Comparison of ENCODE assay signal across 8 cellular contexts in genomic region chr2:206275274-206276160, GRCh38. TPM values are rescaled to one million over a fixed set of nuclear protein-coding genes. Genes with fewer than 3 reads are reported as not detected.
DNase-seq lines count a peak whose midpoint lies in the region; ATAC-seq and TF ChIP-seq lines count a peak whose summit lies in the region.

No MANE protein-coding gene starts in this region.

- TF ChIP-seq CTCF in PC-3 (conservative IDR thresholded peaks at IDR 0.05; ENCODE audit: low read depth, low read length), result no peak

- H3K27ac ChIP-seq in PC-3 (ENCODE audit: low read length), result 0 out of 2 replicates have a peak overlapping the region, but pooled peaks have one; percentile 8
- H3K27ac ChIP-seq in urinary bladder (ENCODE audit: low read depth), result peak overlapping the region; percentile 23

- no peaks in the 10 kb centered on the region for H3K36me3 ChIP-seq in PC-3 (ENCODE audit: low read depth, low read length)
- no peaks in the 10 kb centered on the region for H3K36me3 ChIP-seq in urinary bladder (ENCODE audit: insufficient read depth)

- DNase-seq in CD1c-positive myeloid dendritic cell (ENCODE audit: extremely low spot score) (peak; percentile 9), PC-3 (peak; percentile 22), dedifferentiated amniotic fluid mesenchymal stem cell (ENCODE audit: extremely low spot score) (peak; percentile 38), lung microvascular endothelial cell (ENCODE audit: low read depth in 2 of 2) (peak; percentile 35 to 65)

- POLR2A ChIA-PET in PC-3 (lab: Charles Lee; ENCODE audit: unreplicated experiment), result interaction anchor here (0.6 kb wide), 1 partner anchor 417 kb away, joined by 5 read pairs; no protein-coding TSS in a partner anchor

- peak overlapping the region; percentile 78 for H3K4me2 ChIP-seq in PC-3 (ENCODE audit: low read length)

- WGBS in urinary bladder, result 6% methylated on average over 31 of the region's 31 CpGs

- ATAC-seq in GM18870 (IDR thresholded peaks at IDR 0.05; ENCODE audit: unreplicated experiment) (peak; percentile 32), HG03095 (IDR thresholded peaks at IDR 0.05; ENCODE audit: unreplicated experiment) (peak; percentile 26), PC-3 (peak; percentile 39), HG03469 (IDR thresholded peaks at IDR 0.05; ENCODE audit: unreplicated experiment) (no peak)

- CTCF ChIA-PET in PC-3 (lab: Charles Lee), result interaction anchor here (0.6 kb wide), 1 partner anchor 18 kb away, joined by 8 read pairs; no protein-coding TSS in a partner anchor

- H3K9ac ChIP-seq in PC-3 (ENCODE audit: low read length), result peak overlapping the region; percentile 67

- H2AFZ ChIP-seq in PC-3 (ENCODE audit: low read length), result peak overlapping the region; percentile 28; the same call in 1 of the 2 replicates

- peak overlapping the region; percentile 62 for H3K4me3 ChIP-seq in PC-3 (ENCODE audit: low read length)
- H3K4me3 ChIP-seq in urinary bladder (ENCODE audit: low read depth, low read length), result peak overlapping the region; percentile 68

- no peaks in the 10 kb centered on the region for H3K9me2 ChIP-seq in PC-3 (replicated peaks; ENCODE audit: low read length)

- peaks cover 14% of the 10 kb centered on the region for H3K79me2 ChIP-seq in PC-3 (ENCODE audit: low read length)

- H3K4me1 ChIP-seq in PC-3 (ENCODE audit: insufficient read depth, low read length) (no peaks in the 10 kb centered on the region), urinary bladder (ENCODE audit: insufficient read depth) (no peaks in the 10 kb centered on the region)

- H3K27me3 ChIP-seq in PC-3 (ENCODE audit: low read length), result peaks cover 55% of the 10 kb centered on the region

- BruUV-seq in PC-3 (replicated peaks; lab: Mats Ljungman, UMichigan), result TSS peak; percentile 62

- H3F3A ChIP-seq in PC-3 (ENCODE audit: low read length, unreplicated experiment), result no peaks in the 10 kb centered on the region

- H3K9me3 ChIP-seq in PC-3 (ENCODE audit: low read length), result no peaks in the 10 kb centered on the region

- intact Hi-C loops in PC-3 (cut with micrococcal nuclease), result loop anchor here (5.0 kb wide), 1 partner anchor 113 kb away; no protein-coding TSS in a partner anchor

- no peaks in the 10 kb centered on the region for H4K20me1 ChIP-seq in PC-3 (ENCODE audit: low read length)

RNA-seq across cellular contexts. Expression of gene ZDBF2, which starts 1.1 kb away (rescaled TPM):
- total RNA-seq in PC-3 (2014; rRNA removed) (1.9 and 4.2 TPM in 2 replicates), lung microvascular endothelial cell (7.8 and 15.7 TPM in 2 replicates), urinary bladder (30.4 TPM)
- 3.5 TPM for polyA plus RNA-seq in urinary bladder
